Comparison of ENCODE assay signal across 1 cellular context in genomic region chr1:44281987-44282703, GRCh38.
TF ChIP-seq lines count a peak whose summit lies in the region.

No MANE protein-coding gene starts in this region.

TF ChIP-seq in HepG2, 621 proteins besides CTCF, POLR2A, EP300 and RAD21 (continued from another document):
- TF ChIP-seq ZNF770 (CRISPR knock-in tag; IDR thresholded peaks at IDR 0.05) (peak; percentile 84; the same call in 1 of the 2 replicates), SP140L (CRISPR knock-in tag; IDR thresholded peaks at IDR 0.05; ENCODE audit: borderline replicate concordance) (no peak), JUND (CRISPR knock-in tag; IDR thresholded peaks at IDR 0.05) (no peak), TBL1XR1 (IDR thresholded peaks at IDR 0.05; ENCODE audit: borderline replicate concordance, low read length, partially characterized antibody) (peak; percentile 79), GATAD2A (CRISPR knock-in tag; IDR thresholded peaks at IDR 0.05) (peak; percentile 24; the same call in 1 of the 2 replicates), RXRB (CRISPR knock-in tag; IDR thresholded peaks at IDR 0.05; ENCODE audit: borderline replicate concordance) (peak; percentile 80), SKI (IDR thresholded peaks at IDR 0.05; ENCODE audit: partially characterized antibody) (peak; percentile 93), FOXA3 (CRISPR knock-in tag; IDR thresholded peaks at IDR 0.05) (peak; percentile 29; the same call in 1 of the 2 replicates), SAP130 (CRISPR knock-in tag; IDR thresholded peaks at IDR 0.05; ENCODE audit: low read depth) (0 out of 2 replicates have a peak, but pooled peaks have one; percentile 21), MXI1 (IDR thresholded peaks at IDR 0.05; ENCODE audit: borderline replicate concordance, low read depth, low read length) (peak; percentile 19; the same call in 1 of the 3 replicates), CREM (IDR thresholded peaks at IDR 0.05) (peak; percentile 31; the same call in 1 of the 2 replicates), CREM (CRISPR knock-in tag; IDR thresholded peaks at IDR 0.05) (no peak), HNF4G (IDR thresholded peaks at IDR 0.05; ENCODE audit: borderline replicate concordance, low read depth, low read length) (peak; percentile 64), HNF4G (CRISPR knock-in tag; IDR thresholded peaks at IDR 0.05; ENCODE audit: borderline replicate concordance, low read depth) (no peak), LCORL (IDR thresholded peaks at IDR 0.05) (no peak), LCORL (CRISPR knock-in tag; IDR thresholded peaks at IDR 0.05) (no peak), SOX13 (IDR thresholded peaks at IDR 0.05) (no peak), SOX13 (CRISPR knock-in tag; conservative IDR thresholded peaks at IDR 0.05 in 1 of 2, IDR thresholded peaks at IDR 0.05 in 1 of 2) (peak in 1 of 2 experiments; percentile 35; a peak in 1 of 4 replicates), NR2F1 (CRISPR knock-in tag; IDR thresholded peaks at IDR 0.05) (peak in 1 of 2 experiments; percentile 39; a peak in 1 of 4 replicates)
- TF ChIP-seq, protein P1, sequence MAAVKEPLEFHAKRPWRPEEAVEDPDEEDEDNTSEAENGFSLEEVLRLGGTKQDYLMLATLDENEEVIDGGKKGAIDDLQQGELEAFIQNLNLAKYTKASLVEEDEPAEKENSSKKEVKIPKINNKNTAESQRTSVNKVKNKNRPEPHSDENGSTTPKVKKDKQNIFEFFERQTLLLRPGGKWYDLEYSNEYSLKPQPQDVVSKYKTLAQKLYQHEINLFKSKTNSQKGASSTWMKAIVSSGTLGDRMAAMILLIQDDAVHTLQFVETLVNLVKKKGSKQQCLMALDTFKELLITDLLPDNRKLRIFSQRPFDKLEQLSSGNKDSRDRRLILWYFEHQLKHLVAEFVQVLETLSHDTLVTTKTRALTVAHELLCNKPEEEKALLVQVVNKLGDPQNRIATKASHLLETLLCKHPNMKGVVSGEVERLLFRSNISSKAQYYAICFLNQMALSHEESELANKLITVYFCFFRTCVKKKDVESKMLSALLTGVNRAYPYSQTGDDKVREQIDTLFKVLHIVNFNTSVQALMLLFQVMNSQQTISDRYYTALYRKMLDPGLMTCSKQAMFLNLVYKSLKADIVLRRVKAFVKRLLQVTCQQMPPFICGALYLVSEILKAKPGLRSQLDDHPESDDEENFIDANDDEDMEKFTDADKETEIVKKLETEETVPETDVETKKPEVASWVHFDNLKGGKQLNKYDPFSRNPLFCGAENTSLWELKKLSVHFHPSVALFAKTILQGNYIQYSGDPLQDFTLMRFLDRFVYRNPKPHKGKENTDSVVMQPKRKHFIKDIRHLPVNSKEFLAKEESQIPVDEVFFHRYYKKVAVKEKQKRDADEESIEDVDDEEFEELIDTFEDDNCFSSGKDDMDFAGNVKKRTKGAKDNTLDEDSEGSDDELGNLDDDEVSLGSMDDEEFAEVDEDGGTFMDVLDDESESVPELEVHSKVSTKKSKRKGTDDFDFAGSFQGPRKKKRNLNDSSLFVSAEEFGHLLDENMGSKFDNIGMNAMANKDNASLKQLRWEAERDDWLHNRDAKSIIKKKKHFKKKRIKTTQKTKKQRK (IDR thresholded peaks at IDR 0.05; ENCODE audit: low read length), result no peak
